In genomic region chr3:147390589-147391569, GRCh38 we compare ENCODE assay signal across 20 cellular contexts. TPM values are rescaled to one million over a fixed set of nuclear protein-coding genes. Genes with fewer than 3 reads are reported as not detected.
DNase-seq lines count a peak whose midpoint lies in the region; ATAC-seq and TF ChIP-seq lines count a peak whose summit lies in the region.
"Had no signal": no experiment of that assay in that cellular context is flagged by ENCODE, and none has a peak within 500 bp of the region (broad histone marks: within the 10 kb centered on the region; RNA-seq: fewer than 3 reads in every experiment).

No MANE protein-coding gene starts in this region.

- peaks cover 8% of the 10 kb centered on the region for H3K36me3 Mint-ChIP-seq in activated naive CD8-positive, alpha-beta T cell treated with anti-CD3 and anti-CD28 coated beads for 36 hours
- peaks cover 12% of the 10 kb centered on the region for H3K36me3 Mint-ChIP-seq in activated naive CD8-positive, alpha-beta T cell treated with anti-CD3 and anti-CD28 coated beads, Interleukin-2, amount 50 U/mL, for 24 hours (ENCODE audit: low read depth)
- peaks cover 14% of the 10 kb centered on the region for H3K36me3 Mint-ChIP-seq in type B pancreatic cell
- H3K36me3 Mint-ChIP-seq: CD4-positive, alpha-beta memory T cell; memory B cell had no signal

- peaks cover 11% of the 10 kb centered on the region for H3K9me3 Mint-ChIP-seq in activated naive CD8-positive, alpha-beta T cell treated with anti-CD3 and anti-CD28 coated beads for 36 hours
- peaks cover 9% of the 10 kb centered on the region for H3K9me3 Mint-ChIP-seq in activated naive CD8-positive, alpha-beta T cell treated with anti-CD3 and anti-CD28 coated beads, Interleukin-2, amount 50 U/mL, for 24 hours
- no peaks in the 10 kb centered on the region for H3K9me3 Mint-ChIP-seq in type B pancreatic cell

- DNase-seq in activated naive CD8-positive, alpha-beta T cell treated with anti-CD3 and anti-CD28 coated beads for 36 hours, result no peak
- DNase-seq in activated naive CD8-positive, alpha-beta T cell treated with anti-CD3 and anti-CD28 coated beads, Interleukin-2, amount 50 U/mL, for 24 hours, result no peak
- DNase-seq in choroid plexus epithelial cell (ENCODE audit: low read depth), result peak; percentile 58
- DNase-seq in type B pancreatic cell (ENCODE audit: extremely low spot score, unreplicated experiment), result no peak
- no peak for DNase-seq in RKO (ENCODE audit: low spot score)
- no peak for DNase-seq in nucleus accumbens (lab: John Stamatoyannopoulos, UW)
- DNase-seq: activated CD8-positive, alpha-beta memory T cell treated with anti-CD3 and anti-CD28 coated beads, Interleukin-2, amount 50 U/mL, for 4 hours; activated naive CD4-positive, alpha-beta T cell; CD4-positive, alpha-beta memory T cell; NCI-H146; stimulated activated naive CD4-positive, alpha-beta T cell treated with Interleukin-2 at 50 U/mL for 16 hours; T1000 had no signal

- ATAC-seq in activated naive CD8-positive, alpha-beta T cell treated with anti-CD3 and anti-CD28 coated beads, Interleukin-2, amount 50 U/mL, for 24 hours, result no peak
- no peak for ATAC-seq in HG03039 (IDR thresholded peaks at IDR 0.05; ENCODE audit: unreplicated experiment)
- ATAC-seq: natural killer cell treated with Interleukin-12 subunit alpha and Interleukin-12 subunit beta and Interleukin-15 and Interleukin-18, amount 100 ng/mL, for 72 hours had no signal

- peaks cover 2% of the 10 kb centered on the region for H3K4me1 Mint-ChIP-seq in activated naive CD8-positive, alpha-beta T cell treated with anti-CD3 and anti-CD28 coated beads for 36 hours
- peaks cover 2% of the 10 kb centered on the region for H3K4me1 Mint-ChIP-seq in activated naive CD8-positive, alpha-beta T cell treated with anti-CD3 and anti-CD28 coated beads, Interleukin-2, amount 50 U/mL, for 24 hours
- H3K4me1 Mint-ChIP-seq in type B pancreatic cell (ENCODE audit: unreplicated experiment), result peaks cover 39% of the 10 kb centered on the region

- H3K4me3 Mint-ChIP-seq in activated naive CD8-positive, alpha-beta T cell treated with anti-CD3 and anti-CD28 coated beads for 36 hours, result no peak overlapping the region
- no peak overlapping the region for H3K4me3 Mint-ChIP-seq in activated naive CD8-positive, alpha-beta T cell treated with anti-CD3 and anti-CD28 coated beads, Interleukin-2, amount 50 U/mL, for 24 hours
- H3K4me3 Mint-ChIP-seq in type B pancreatic cell, result peak overlapping the region; percentile 89
- H3K4me3 Mint-ChIP-seq: CD4-positive, alpha-beta memory T cell; memory B cell; natural killer cell treated with Interleukin-12 subunit alpha and Interleukin-12 subunit beta and Interleukin-15 and Interleukin-18, amount 100 ng/mL, for 72 hours had no signal

- peak overlapping the region; percentile 83 for H3K4me3 ChIP-seq in choroid plexus epithelial cell (ENCODE audit: low read depth, low read length)

- peaks cover 98% of the 10 kb centered on the region for H3K27me3 Mint-ChIP-seq in activated naive CD8-positive, alpha-beta T cell treated with anti-CD3 and anti-CD28 coated beads for 36 hours
- H3K27me3 Mint-ChIP-seq in activated naive CD8-positive, alpha-beta T cell treated with anti-CD3 and anti-CD28 coated beads, Interleukin-2, amount 50 U/mL, for 24 hours, result peaks cover 86% of the 10 kb centered on the region
- peaks cover 98% of the 10 kb centered on the region for H3K27me3 Mint-ChIP-seq in type B pancreatic cell

- peak overlapping the region; percentile 45 for H3K27ac Mint-ChIP-seq in activated naive CD8-positive, alpha-beta T cell treated with anti-CD3 and anti-CD28 coated beads for 36 hours
- no peak overlapping the region for H3K27ac Mint-ChIP-seq in activated naive CD8-positive, alpha-beta T cell treated with anti-CD3 and anti-CD28 coated beads, Interleukin-2, amount 50 U/mL, for 24 hours
- H3K27ac Mint-ChIP-seq in type B pancreatic cell, result peak overlapping the region; percentile 76
- H3K27ac Mint-ChIP-seq: CD4-positive, alpha-beta memory T cell; memory B cell; natural killer cell treated with Interleukin-12 subunit alpha and Interleukin-12 subunit beta and Interleukin-15 and Interleukin-18, amount 100 ng/mL, for 72 hours had no signal

- peak overlapping the region; percentile 75 for H3K27ac ChIP-seq in layer of hippocampus (ENCODE audit: low read depth, low read length)
- H3K27ac ChIP-seq: upper lobe of left lung had no signal

- peak; percentile 7 for TF ChIP-seq CTCF in choroid plexus epithelial cell (conservative IDR thresholded peaks at IDR 0.05; ENCODE audit: low read depth, low read length)
- no peak for TF ChIP-seq CTCF in type B pancreatic cell (conservative IDR thresholded peaks at IDR 0.05)

- H3K27me3 ChIP-seq in layer of hippocampus (ENCODE audit: control insufficient read depth, insufficient read depth, low read length), result peaks cover 5% of the 10 kb centered on the region

RNA-seq across cellular contexts. Expression of gene ZIC4, which starts 15.5 kb away (rescaled TPM):
- not detected for total RNA-seq in activated naive CD8-positive, alpha-beta T cell treated with anti-CD3 and anti-CD28 coated beads for 36 hours
- 40.2 TPM in 1 of 2 replicates, not detected in the other for total RNA-seq in type B pancreatic cell (ENCODE audit: low replicate concordance)
- total RNA-seq: CD4-positive, alpha-beta memory T cell; dermis microvascular lymphatic vessel endothelial cell; MCF 10A; natural killer cell treated with Interleukin-12 subunit alpha and Interleukin-12 subunit beta and Interleukin-15 and Interleukin-18, amount 100 ng/mL, for 72 hours; SK-MEL-5; upper lobe of left lung had no signal

RNA-seq across cellular contexts. Expression of gene ZIC1, which starts 18.3 kb away (rescaled TPM):
- not detected for total RNA-seq in activated naive CD8-positive, alpha-beta T cell treated with anti-CD3 and anti-CD28 coated beads for 36 hours
- 184 TPM in 1 of 2 replicates, not detected in the other for total RNA-seq in type B pancreatic cell (ENCODE audit: low replicate concordance)
- total RNA-seq: CD4-positive, alpha-beta memory T cell; dermis microvascular lymphatic vessel endothelial cell; MCF 10A; natural killer cell treated with Interleukin-12 subunit alpha and Interleukin-12 subunit beta and Interleukin-15 and Interleukin-18, amount 100 ng/mL, for 72 hours; upper lobe of left lung had no signal
